ENCODE assay signal across 1 cellular context in genomic region chr12:42691991-42692557, GRCh38.
TF ChIP-seq lines count a peak whose summit lies in the region.

No MANE protein-coding gene starts in this region.

TF ChIP-seq in K562, 482 proteins besides CTCF, POLR2A, EP300 and RAD21 (continued from another document):
- TF ChIP-seq GTF3C2 (IDR thresholded peaks at IDR 0.05; ENCODE audit: borderline replicate concordance, extremely low read depth, insufficient read length) = no peak
- no peak for TF ChIP-seq CBX1 (IDR thresholded peaks at IDR 0.05; ENCODE audit: low read depth)
- TF ChIP-seq, protein P1, sequence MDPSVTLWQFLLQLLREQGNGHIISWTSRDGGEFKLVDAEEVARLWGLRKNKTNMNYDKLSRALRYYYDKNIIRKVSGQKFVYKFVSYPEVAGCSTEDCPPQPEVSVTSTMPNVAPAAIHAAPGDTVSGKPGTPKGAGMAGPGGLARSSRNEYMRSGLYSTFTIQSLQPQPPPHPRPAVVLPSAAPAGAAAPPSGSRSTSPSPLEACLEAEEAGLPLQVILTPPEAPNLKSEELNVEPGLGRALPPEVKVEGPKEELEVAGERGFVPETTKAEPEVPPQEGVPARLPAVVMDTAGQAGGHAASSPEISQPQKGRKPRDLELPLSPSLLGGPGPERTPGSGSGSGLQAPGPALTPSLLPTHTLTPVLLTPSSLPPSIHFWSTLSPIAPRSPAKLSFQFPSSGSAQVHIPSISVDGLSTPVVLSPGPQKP (CRISPR knock-in tag; IDR thresholded peaks at IDR 0.05) = no peak
- TF ChIP-seq NCOA6 (IDR thresholded peaks at IDR 0.05) = no peak
- no peak for TF ChIP-seq SNIP1 (IDR thresholded peaks at IDR 0.05; ENCODE audit: low read depth)
- no peak for TF ChIP-seq POLR2AphosphoS5 (IDR thresholded peaks at IDR 0.05; ENCODE audit: control insufficient read depth, insufficient read depth, low read depth, low read length)
- TF ChIP-seq SRSF9 (IDR thresholded peaks at IDR 0.05; ENCODE audit: borderline replicate concordance, low read depth, low read length) = no peak
- TF ChIP-seq ETV1 (tag; conservative IDR thresholded peaks at IDR 0.05; ENCODE audit: low read depth) = no peak
- no peak for TF ChIP-seq TSC22D4 (tag; IDR thresholded peaks at IDR 0.05)
- TF ChIP-seq, protein P2, sequence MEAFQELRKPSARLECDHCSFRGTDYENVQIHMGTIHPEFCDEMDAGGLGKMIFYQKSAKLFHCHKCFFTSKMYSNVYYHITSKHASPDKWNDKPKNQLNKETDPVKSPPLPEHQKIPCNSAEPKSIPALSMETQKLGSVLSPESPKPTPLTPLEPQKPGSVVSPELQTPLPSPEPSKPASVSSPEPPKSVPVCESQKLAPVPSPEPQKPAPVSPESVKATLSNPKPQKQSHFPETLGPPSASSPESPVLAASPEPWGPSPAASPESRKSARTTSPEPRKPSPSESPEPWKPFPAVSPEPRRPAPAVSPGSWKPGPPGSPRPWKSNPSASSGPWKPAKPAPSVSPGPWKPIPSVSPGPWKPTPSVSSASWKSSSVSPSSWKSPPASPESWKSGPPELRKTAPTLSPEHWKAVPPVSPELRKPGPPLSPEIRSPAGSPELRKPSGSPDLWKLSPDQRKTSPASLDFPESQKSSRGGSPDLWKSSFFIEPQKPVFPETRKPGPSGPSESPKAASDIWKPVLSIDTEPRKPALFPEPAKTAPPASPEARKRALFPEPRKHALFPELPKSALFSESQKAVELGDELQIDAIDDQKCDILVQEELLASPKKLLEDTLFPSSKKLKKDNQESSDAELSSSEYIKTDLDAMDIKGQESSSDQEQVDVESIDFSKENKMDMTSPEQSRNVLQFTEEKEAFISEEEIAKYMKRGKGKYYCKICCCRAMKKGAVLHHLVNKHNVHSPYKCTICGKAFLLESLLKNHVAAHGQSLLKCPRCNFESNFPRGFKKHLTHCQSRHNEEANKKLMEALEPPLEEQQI (IDR thresholded peaks at IDR 0.05) = no peak
- TF ChIP-seq ELF1 (tag; IDR thresholded peaks at IDR 0.05) = no peak
TF ChIP-seq in K562: peak in this region for 0.
